14 cellular contexts compared by ENCODE assay signal in the genomic region with DNA sequence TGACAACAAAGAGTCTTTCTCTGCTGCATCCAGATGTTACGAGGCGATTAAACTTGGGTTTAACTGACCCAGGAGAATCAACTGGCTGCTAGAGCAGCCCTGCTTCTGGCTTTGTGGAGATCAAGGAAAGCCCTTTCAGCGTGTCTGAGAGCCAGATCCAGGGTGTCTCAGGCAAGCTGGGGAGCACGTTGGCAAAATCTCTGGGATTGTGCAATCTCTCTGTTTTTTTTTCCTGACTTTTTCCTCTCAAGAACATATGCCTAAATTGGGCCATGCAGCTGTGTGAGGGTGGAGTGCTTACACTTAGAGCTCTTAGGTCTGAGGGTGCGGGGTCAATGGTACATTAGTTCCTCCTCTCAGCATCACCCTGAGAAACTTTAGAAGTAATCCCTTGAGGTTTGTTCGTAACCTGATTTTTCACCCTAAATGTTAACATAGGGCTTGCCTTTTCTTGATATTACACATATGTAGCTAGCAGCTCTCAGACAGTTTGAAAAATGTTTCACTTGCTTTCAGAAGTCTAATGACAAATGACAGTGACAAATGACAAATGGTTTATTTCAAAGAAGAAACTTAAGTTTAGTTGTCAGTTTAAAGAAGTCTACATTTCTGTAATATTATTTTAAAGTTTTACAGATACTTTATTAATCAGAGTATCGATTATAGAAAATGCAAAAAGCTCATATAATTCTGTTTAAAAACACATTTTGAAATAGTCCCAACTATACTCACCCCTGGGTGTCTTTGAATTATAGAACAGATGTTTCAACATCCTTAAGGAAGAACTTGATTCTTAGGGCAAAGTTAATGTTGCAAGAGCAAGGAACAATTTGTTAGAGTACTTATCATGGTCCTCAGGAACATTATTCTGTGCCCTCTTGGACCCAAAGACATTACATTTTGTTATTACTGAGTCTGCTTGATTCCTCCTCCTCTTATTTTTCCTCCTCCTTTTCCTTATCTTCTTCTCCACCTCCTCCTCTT. TPM values are rescaled to one million over a fixed set of nuclear protein-coding genes. Genes with fewer than 3 reads are reported as not detected.
A peak's percentile ranks its signal among the peaks of the same experiment; 100 is the strongest.
DNase-seq lines count a peak whose midpoint lies in the region; ATAC-seq and TF ChIP-seq lines count a peak whose summit lies in the region.
"Had no signal": no experiment of that assay in that cellular context is flagged by ENCODE, and none has a peak within 500 bp of the region (broad histone marks: within the 10 kb centered on the region; RNA-seq: fewer than 3 reads in every experiment).

No MANE protein-coding gene starts in this region.

- H3K4me1 ChIP-seq in lower lobe of right lung, result no peaks in the 10 kb centered on the region

- H3K36me3 ChIP-seq in lower lobe of right lung, result no peaks in the 10 kb centered on the region

- no peaks in the 10 kb centered on the region for H3K36me3 Mint-ChIP-seq in chondrocyte (ENCODE audit: low read depth)
- H3K36me3 Mint-ChIP-seq: activated naive CD8-positive, alpha-beta T cell treated with anti-CD3 and anti-CD28 coated beads for 36 hours had no signal

- H3K4me3 ChIP-seq in AG10803 (ENCODE audit: low read length) (no peak overlapping the region), HFF-Myc (replicated peaks; ENCODE audit: low read depth, low read length) (no peak overlapping the region), lower lobe of right lung (no peak overlapping the region)
- H3K4me3 ChIP-seq: GM23338 had no signal

- H3K4me3 Mint-ChIP-seq in chondrocyte (ENCODE audit: unreplicated experiment), result no peak overlapping the region
- H3K4me3 Mint-ChIP-seq: activated CD4-positive, alpha-beta T cell treated with anti-CD3 and anti-CD28 coated beads, Interleukin-2, amount 10 ng/mL, durations not matched to agents 7 days and 5 days; activated naive CD8-positive, alpha-beta T cell treated with anti-CD3 and anti-CD28 coated beads for 36 hours; GM23338 had no signal

- H3K9me3 ChIP-seq in lower lobe of right lung, result peaks cover 2% of the 10 kb centered on the region

- DNase-seq in AG10803 (ENCODE audit: low read depth) (peak; percentile 51), HFF-Myc (ENCODE audit: extremely low read depth, low read depth) (peak; percentile 19), chondrocyte (ENCODE audit: low spot score) (no peak), lower lobe of right lung (no peak), hippocampal formation (lab: John Stamatoyannopoulos, UW) (no peak), inferior parietal cortex (ENCODE audit: extremely low spot score) (no peak), iPS-NIHi11 (ENCODE audit: low spot score) (no peak)
- DNase-seq: activated CD4-positive, alpha-beta T cell treated with anti-CD3 and anti-CD28 coated beads, Interleukin-2, amount 10 ng/mL, durations not matched to agents 7 days and 5 days; activated naive CD8-positive, alpha-beta T cell treated with anti-CD3 and anti-CD28 coated beads for 36 hours; small intestine had no signal

- TF ChIP-seq CTCF in AG10803 (conservative IDR thresholded peaks at IDR 0.05; ENCODE audit: low read length), result no peak
- TF ChIP-seq CTCF in HFF-Myc (IDR thresholded peaks at IDR 0.05; ENCODE audit: low read depth, low read length, missing control alignments), result no peak
- no peak for TF ChIP-seq CTCF in chondrocyte (IDR thresholded peaks at IDR 0.05)
- TF ChIP-seq CTCF in lower lobe of right lung (IDR thresholded peaks at IDR 0.05), result no peak

- H3K9me3 Mint-ChIP-seq in chondrocyte (ENCODE audit: low read depth), result peaks cover 6% of the 10 kb centered on the region
- H3K9me3 Mint-ChIP-seq: activated CD4-positive, alpha-beta T cell treated with anti-CD3 and anti-CD28 coated beads, Interleukin-2, amount 10 ng/mL, durations not matched to agents 7 days and 5 days; activated naive CD8-positive, alpha-beta T cell treated with anti-CD3 and anti-CD28 coated beads for 36 hours; GM23338 had no signal

- peaks cover 40% of the 10 kb centered on the region for H3K4me1 Mint-ChIP-seq in chondrocyte (ENCODE audit: low read depth)
- H3K4me1 Mint-ChIP-seq: activated naive CD8-positive, alpha-beta T cell treated with anti-CD3 and anti-CD28 coated beads for 36 hours; GM23338 had no signal

- H3K27me3 Mint-ChIP-seq in chondrocyte (ENCODE audit: low read depth), result no peaks in the 10 kb centered on the region
- H3K27me3 Mint-ChIP-seq: activated CD4-positive, alpha-beta T cell treated with anti-CD3 and anti-CD28 coated beads, Interleukin-2, amount 10 ng/mL, durations not matched to agents 7 days and 5 days had no signal

- H3K27ac ChIP-seq in lower lobe of right lung, result peak overlapping the region; percentile 12
- H3K27ac ChIP-seq: epithelial cell of prostate had no signal

- H3K27me3 ChIP-seq in lower lobe of right lung (ENCODE audit: low read depth), result no peaks in the 10 kb centered on the region

- intact Hi-C loops in lower lobe of right lung (cut with DNase I), result no loop called here

- H3K27ac Mint-ChIP-seq in chondrocyte (ENCODE audit: unreplicated experiment), result peak overlapping the region; percentile 39
- H3K27ac Mint-ChIP-seq: activated CD4-positive, alpha-beta T cell treated with anti-CD3 and anti-CD28 coated beads, Interleukin-2, amount 10 ng/mL, durations not matched to agents 7 days and 5 days; activated naive CD8-positive, alpha-beta T cell treated with anti-CD3 and anti-CD28 coated beads for 36 hours; GM23338 had no signal

- ATAC-seq in lower lobe of right lung (peak; percentile 58 to 61), GM18498 (IDR thresholded peaks at IDR 0.05; ENCODE audit: unreplicated experiment) (no peak)
- ATAC-seq: GM23338 had no signal

RNA-seq across cellular contexts. Expression of a gene that starts 38.4 kb away (rescaled TPM):
- total RNA-seq in chondrocyte (not detected in 3 replicates), lower lobe of right lung (not detected)
- total RNA-seq: activated CD4-positive, alpha-beta T cell treated with anti-CD3 and anti-CD28 coated beads, Interleukin-2, amount 10 ng/mL, durations not matched to agents 7 days and 5 days; activated naive CD8-positive, alpha-beta T cell treated with anti-CD3 and anti-CD28 coated beads for 36 hours; GM23338; lung microvascular endothelial cell had no signal

Comparison
In these comparisons a context has a peak if more than half of its experiments do, and no peak if none do; other contexts are left out.
1. DNase-seq: peak in AG10803 (single experiment) and HFF-Myc (single experiment); none in chondrocyte (single experiment), lower lobe of right lung (single experiment), hippocampal formation (0 of 2), inferior parietal cortex (single experiment) and iPS-NIHi11 (single experiment).